14 cellular contexts compared by ENCODE assay signal in the genomic region with DNA sequence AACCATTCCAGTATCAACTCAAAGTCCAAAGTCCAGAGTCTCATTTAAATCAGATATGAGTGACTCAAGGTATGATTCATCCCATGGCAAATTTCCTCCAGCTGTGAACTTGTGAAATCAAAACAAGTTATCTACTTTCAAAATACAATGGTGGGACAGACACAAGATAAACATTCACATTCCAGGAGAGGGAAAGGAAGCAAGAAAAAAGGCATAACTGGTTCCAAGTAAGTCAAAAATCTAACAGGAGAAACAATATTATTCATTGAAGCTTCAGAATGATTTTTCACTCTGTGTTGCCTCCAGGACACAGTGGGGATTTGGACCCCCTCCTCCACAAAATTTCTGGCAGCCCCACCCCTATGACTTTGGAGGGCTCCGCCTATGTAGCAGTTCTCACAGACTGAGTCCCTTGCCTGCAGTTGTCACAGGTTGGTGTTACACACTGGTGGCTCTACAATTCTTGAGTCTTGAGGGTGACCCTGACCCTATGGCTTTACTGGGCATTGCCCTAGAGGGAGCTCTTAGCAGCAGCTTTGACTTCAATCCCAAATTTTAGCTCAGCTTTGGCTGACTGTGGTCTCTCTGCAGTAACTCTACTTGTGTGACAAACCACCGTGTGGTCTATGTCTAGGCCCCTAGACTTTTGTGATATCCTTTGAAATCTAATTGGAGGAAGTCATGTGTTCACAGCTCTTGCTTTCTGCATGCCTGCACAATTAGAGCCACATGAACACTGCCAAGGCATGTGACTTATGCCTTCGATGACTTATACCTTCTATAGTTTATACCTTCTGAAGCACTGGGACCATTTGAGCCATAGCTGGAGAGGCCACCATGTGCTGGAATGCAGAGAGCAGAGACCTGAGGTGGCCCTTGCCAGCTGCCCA.
A peak's percentile ranks its signal among the peaks of the same experiment; 100 is the strongest.
DNase-seq lines count a peak whose midpoint lies in the region; ATAC-seq and TF ChIP-seq lines count a peak whose summit lies in the region.
"Had no signal": no experiment of that assay in that cellular context is flagged by ENCODE, and none has a peak within 500 bp of the region (broad histone marks: within the 10 kb centered on the region; RNA-seq: fewer than 3 reads in every experiment).

No MANE protein-coding gene starts in this region.

- DNase-seq in ACHN, result peak; percentile 56
- DNase-seq in epithelial cell of esophagus (ENCODE audit: low read depth), result peak; percentile 93
- no peak for DNase-seq in activated CD4-positive, alpha-beta T cell treated with anti-CD3 and anti-CD28 coated beads, Interleukin-2, amount 10 ng/mL, durations not matched to agents 7 days and 5 days
- no peak for DNase-seq in GOT3 (lab: John Stamatoyannopoulos, UW)
- DNase-seq: activated CD8-positive, alpha-beta memory T cell treated with anti-CD3 and anti-CD28 coated beads, Interleukin-2, amount 50 U/mL, for 48 hours; BE2C; NCI-H510A treated with DMSO at 0.1 percent for 48 hours; ovary; T-helper 17 cell had no signal

- no peak overlapping the region for H3K9ac ChIP-seq in liver (ENCODE audit: low read depth in 1 of 2, low read length in 2 of 2)

- H3K4me3 Mint-ChIP-seq in activated CD4-positive, alpha-beta T cell treated with anti-CD3 and anti-CD28 coated beads, Interleukin-2, amount 10 ng/mL, durations not matched to agents 7 days and 5 days, result no peak overlapping the region
- H3K4me3 Mint-ChIP-seq: IgD-negative memory B cell, T-helper 17 cell had no signal

- H3K36me3 Mint-ChIP-seq in activated CD4-positive, alpha-beta T cell treated with anti-CD3 and anti-CD28 coated beads, Interleukin-2, amount 10 ng/mL, durations not matched to agents 7 days and 5 days (ENCODE audit: low read depth), result no peaks in the 10 kb centered on the region
- H3K36me3 Mint-ChIP-seq: IgD-negative memory B cell had no signal

- no peaks in the 10 kb centered on the region for H3K27me3 Mint-ChIP-seq in activated CD4-positive, alpha-beta T cell treated with anti-CD3 and anti-CD28 coated beads, Interleukin-2, amount 10 ng/mL, durations not matched to agents 7 days and 5 days
- H3K27me3 Mint-ChIP-seq: IgD-negative memory B cell, T-helper 17 cell had no signal

- TF ChIP-seq CTCF in epithelial cell of esophagus (IDR thresholded peaks at IDR 0.05; ENCODE audit: insufficient read depth, low read depth, low read length, missing control alignments) (no peak), liver (IDR thresholded peaks at IDR 0.05; ENCODE audit: low read depth, low read length, missing input control) (no peak)

- H3K27me3 ChIP-seq in liver (ENCODE audit: control insufficient read depth in 4 of 4, insufficient read depth in 4 of 4, low read length in 3 of 4), result no peaks in the 10 kb centered on the region
- H3K27me3 ChIP-seq: BE2C, ovary had no signal

- H3K4me1 Mint-ChIP-seq in activated CD4-positive, alpha-beta T cell treated with anti-CD3 and anti-CD28 coated beads, Interleukin-2, amount 10 ng/mL, durations not matched to agents 7 days and 5 days, result no peaks in the 10 kb centered on the region
- H3K4me1 Mint-ChIP-seq: IgD-negative memory B cell, T-helper 17 cell had no signal

- TF ChIP-seq RAD21 in liver (IDR thresholded peaks at IDR 0.05), result no peak

- CTCF ChIA-PET in activated CD4-positive, alpha-beta T cell treated with anti-CD3 and anti-CD28 coated beads, Interleukin-2, amount 10 ng/mL, durations not matched to agents 7 days and 5 days (lab: Charles Lee), result no interaction called here

- ATAC-seq in GM19455 (IDR thresholded peaks at IDR 0.05; ENCODE audit: unreplicated experiment) (no peak), GM21390 (IDR thresholded peaks at IDR 0.05; ENCODE audit: unreplicated experiment) (no peak)
- ATAC-seq: T-helper 17 cell had no signal

- no peak overlapping the region for H3K27ac Mint-ChIP-seq in activated CD4-positive, alpha-beta T cell treated with anti-CD3 and anti-CD28 coated beads, Interleukin-2, amount 10 ng/mL, durations not matched to agents 7 days and 5 days
- H3K27ac Mint-ChIP-seq: IgD-negative memory B cell, T-helper 17 cell had no signal

- H3K4me3 ChIP-seq in epithelial cell of esophagus (ENCODE audit: low read length) (no peak overlapping the region), liver (ENCODE audit: low read depth in 1 of 3, low read length in 3 of 3) (no peak overlapping the region)
- H3K4me3 ChIP-seq: ovary had no signal

- no peaks in the 10 kb centered on the region for H3K36me3 ChIP-seq in liver (ENCODE audit: control insufficient read depth in 4 of 4, insufficient read depth in 3 of 4, low read depth in 1 of 4, low read length in 3 of 4)
- H3K36me3 ChIP-seq: BE2C, ovary had no signal

- H3K9me3 ChIP-seq in liver (ENCODE audit: control insufficient read depth in 4 of 4, low read length in 3 of 4), result no peaks in the 10 kb centered on the region
- H3K9me3 ChIP-seq: BE2C, ovary had no signal

- WGBS in liver, result 89% methylated on average over 3 of the region's 3 CpGs

- in situ Hi-C loops in ACHN (cut with HindIII; ENCODE audit: low pct_ligation_motif_present, low pct_unique_long_range_greater_than_20kb, low sequenced_read_pairs), result no loop called here

- H3K27ac ChIP-seq in liver (ENCODE audit: low read depth in 1 of 2, low read length in 2 of 2), result no peak overlapping the region
- H3K27ac ChIP-seq: ovary had no signal

- POLR2A ChIA-PET in activated CD4-positive, alpha-beta T cell treated with anti-CD3 and anti-CD28 coated beads, Interleukin-2, amount 10 ng/mL, durations not matched to agents 7 days and 5 days (lab: Charles Lee), result no interaction called here

- H3K9me3 Mint-ChIP-seq in activated CD4-positive, alpha-beta T cell treated with anti-CD3 and anti-CD28 coated beads, Interleukin-2, amount 10 ng/mL, durations not matched to agents 7 days and 5 days, result no peaks in the 10 kb centered on the region

- H3K4me1 ChIP-seq in liver (ENCODE audit: control insufficient read depth in 4 of 4, insufficient read depth in 4 of 4, low read length in 3 of 4), result peaks cover 0 to 3% (median 0%) of the 10 kb centered on the region in 4 donors
- H3K4me1 ChIP-seq: BE2C had no signal

TF ChIP-seq in PFSK-1, 5 proteins besides CTCF, POLR2A, EP300 and RAD21:
- no peak for TF ChIP-seq TAF1 (IDR thresholded peaks at IDR 0.05; ENCODE audit: borderline replicate concordance, insufficient read depth, low read length)
- peak; percentile 63; the same call in 1 of the 2 replicates for TF ChIP-seq SIN3A (IDR thresholded peaks at IDR 0.05; ENCODE audit: borderline replicate concordance, insufficient read depth, low read length)
- TF ChIP-seq, protein P1, sequence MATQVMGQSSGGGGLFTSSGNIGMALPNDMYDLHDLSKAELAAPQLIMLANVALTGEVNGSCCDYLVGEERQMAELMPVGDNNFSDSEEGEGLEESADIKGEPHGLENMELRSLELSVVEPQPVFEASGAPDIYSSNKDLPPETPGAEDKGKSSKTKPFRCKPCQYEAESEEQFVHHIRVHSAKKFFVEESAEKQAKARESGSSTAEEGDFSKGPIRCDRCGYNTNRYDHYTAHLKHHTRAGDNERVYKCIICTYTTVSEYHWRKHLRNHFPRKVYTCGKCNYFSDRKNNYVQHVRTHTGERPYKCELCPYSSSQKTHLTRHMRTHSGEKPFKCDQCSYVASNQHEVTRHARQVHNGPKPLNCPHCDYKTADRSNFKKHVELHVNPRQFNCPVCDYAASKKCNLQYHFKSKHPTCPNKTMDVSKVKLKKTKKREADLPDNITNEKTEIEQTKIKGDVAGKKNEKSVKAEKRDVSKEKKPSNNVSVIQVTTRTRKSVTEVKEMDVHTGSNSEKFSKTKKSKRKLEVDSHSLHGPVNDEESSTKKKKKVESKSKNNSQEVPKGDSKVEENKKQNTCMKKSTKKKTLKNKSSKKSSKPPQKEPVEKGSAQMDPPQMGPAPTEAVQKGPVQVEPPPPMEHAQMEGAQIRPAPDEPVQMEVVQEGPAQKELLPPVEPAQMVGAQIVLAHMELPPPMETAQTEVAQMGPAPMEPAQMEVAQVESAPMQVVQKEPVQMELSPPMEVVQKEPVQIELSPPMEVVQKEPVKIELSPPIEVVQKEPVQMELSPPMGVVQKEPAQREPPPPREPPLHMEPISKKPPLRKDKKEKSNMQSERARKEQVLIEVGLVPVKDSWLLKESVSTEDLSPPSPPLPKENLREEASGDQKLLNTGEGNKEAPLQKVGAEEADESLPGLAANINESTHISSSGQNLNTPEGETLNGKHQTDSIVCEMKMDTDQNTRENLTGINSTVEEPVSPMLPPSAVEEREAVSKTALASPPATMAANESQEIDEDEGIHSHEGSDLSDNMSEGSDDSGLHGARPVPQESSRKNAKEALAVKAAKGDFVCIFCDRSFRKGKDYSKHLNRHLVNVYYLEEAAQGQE (IDR thresholded peaks at IDR 0.05; ENCODE audit: insufficient read depth in 1 of 2, low read depth in 2 of 2, low read length in 2 of 2), result no peak

TF ChIP-seq in liver, 16 proteins besides CTCF, POLR2A, EP300 and RAD21:
- no peak for TF ChIP-seq NR2F2 (IDR thresholded peaks at IDR 0.05)
- peak; percentile 42 to 63 for TF ChIP-seq JUND (IDR thresholded peaks at IDR 0.05)
- TF ChIP-seq HNF4A (conservative IDR thresholded peaks at IDR 0.05), result peak; percentile 40 to 63
- TF ChIP-seq FOXA1 (IDR thresholded peaks at IDR 0.05), result no peak
- TF ChIP-seq HNF4G (IDR thresholded peaks at IDR 0.05), result peak; percentile 48

Comparison
In these comparisons a context has a peak if more than half of its experiments do, and no peak if none do; other contexts are left out.
1. DNase-seq: peak in ACHN (single experiment) and epithelial cell of esophagus (single experiment); none in activated CD4-positive, alpha-beta T cell treated with anti-CD3 and anti-CD28 coated beads, Interleukin-2, amount 10 ng/mL, durations not matched to agents 7 days and 5 days (single experiment) and GOT3 (single experiment).